1 cellular context compared by ENCODE assay signal in genomic region chr21:42850866-42851391, GRCh38.
TF ChIP-seq lines count a peak whose summit lies in the region.

No MANE protein-coding gene starts in this region.

TF ChIP-seq in HEK293, 187 proteins besides CTCF, POLR2A, EP300 and RAD21 (continued from another document):
- peak; percentile 36; the same call in 1 of the 2 replicates for TF ChIP-seq ZSCAN5A (tag by site-specific recombination; IDR thresholded peaks at IDR 0.05)
- no peak for TF ChIP-seq ZNF416 (tag by site-specific recombination; IDR thresholded peaks at IDR 0.05)
- no peak for TF ChIP-seq ZNF426 (tag by site-specific recombination; IDR thresholded peaks at IDR 0.05)
- TF ChIP-seq PRDM1 (tag by site-specific recombination; IDR thresholded peaks at IDR 0.05): no peak
- TF ChIP-seq ZNF777 (tag by site-specific recombination; IDR thresholded peaks at IDR 0.05; ENCODE audit: borderline replicate concordance): no peak
- peak; percentile 97 for TF ChIP-seq SCRT2 (tag by site-specific recombination; IDR thresholded peaks at IDR 0.05)
- TF ChIP-seq ZNF707 (tag by site-specific recombination; IDR thresholded peaks at IDR 0.05): no peak
- no peak for TF ChIP-seq ZBTB48 (tag by site-specific recombination; IDR thresholded peaks at IDR 0.05)
TF ChIP-seq in HEK293: peak in this region for 3.
